ENCODE assay signal across 8 cellular contexts in genomic region chr10:43137971-43138756, GRCh38. TPM values are rescaled to one million over a fixed set of nuclear protein-coding genes. Genes with fewer than 3 reads are reported as not detected.
A peak's percentile ranks its signal among the peaks of the same experiment; 100 is the strongest.
DNase-seq lines count a peak whose midpoint lies in the region; ATAC-seq, FAIRE-seq and TF ChIP-seq lines count a peak whose summit lies in the region.

Gene CSGALNACT2 (plus strand): TSS chr10:43138445. CDS start chr10:43155150, 16,705 bp downstream.

- ATAC-seq in HG02759 (IDR thresholded peaks at IDR 0.05; ENCODE audit: unreplicated experiment) (peak; percentile 74), psoas muscle (peak; percentile 94 to 97 (median 95))

- H3K27ac ChIP-seq in right atrium auricular region (peak within 1 kb of the TSS; percentile 96 to 99), psoas muscle (peak within 1 kb of the TSS; percentile 83), urinary bladder (ENCODE audit: low read depth) (peak within 1 kb of the TSS; percentile 85)

- peak; percentile 94 for FAIRE-seq in GM12891 (lab: Jason Lieb, UNC)

- TF ChIP-seq POLR2A in GM12891 (IDR thresholded peaks at IDR 0.05; ENCODE audit: low read depth, low read length), result peak; percentile 53

- peak within 1 kb of the TSS; percentile 81 to 90 for H3K4me3 ChIP-seq in right atrium auricular region
- H3K4me3 ChIP-seq in psoas muscle, result peak within 1 kb of the TSS; percentile 73
- peak within 1 kb of the TSS; percentile 79 for H3K4me3 ChIP-seq in urinary bladder (ENCODE audit: low read depth, low read length)

- TF ChIP-seq CTCF in right atrium auricular region (IDR thresholded peaks at IDR 0.05) (no peak), psoas muscle (IDR thresholded peaks at IDR 0.05) (no peak)

- no peaks in the 10 kb centered on the region for H3K9me3 ChIP-seq in right atrium auricular region
- no peaks in the 10 kb centered on the region for H3K9me3 ChIP-seq in psoas muscle

- H3K27me3 ChIP-seq in right atrium auricular region (no peaks in the 10 kb centered on the region), psoas muscle (ENCODE audit: insufficient read depth in 3 of 3, low read length in 2 of 3) (no peaks in the 10 kb centered on the region)

- DNase-seq in GM12891 (ENCODE audit: insufficient read length, low spot score) (peak; percentile 84), NCI-H1417 (lab: John Stamatoyannopoulos, UW) (peak; percentile 83 to 88 (median 85)), T-helper 2 cell (peak; percentile 74 to 96 (median 81)), amygdala (lab: John Stamatoyannopoulos, UW) (peak in 52 of 56 donors; percentile 37 to 89 (median 71)), right atrium auricular region (ENCODE audit: low spot score) (peak; percentile 91), psoas muscle (peak; percentile 91 to 92)

- intact Hi-C loops in psoas muscle (cut with DNase I), result no loop called here

- 0 to 1% (median 0%) methylated on average over 80 to 95 of the region's 95 CpGs for WGBS in psoas muscle, 3 donors
- under 1% methylated on average over 95 of the region's 95 CpGs for WGBS in urinary bladder

- H3K36me3 ChIP-seq in right atrium auricular region (no peaks in the 10 kb centered on the region), psoas muscle (ENCODE audit: insufficient read depth in 1 of 2, low read depth in 1 of 2) (no peaks in the 10 kb centered on the region), urinary bladder (ENCODE audit: insufficient read depth) (no peaks in the 10 kb centered on the region)

- peaks cover 0 to 25% of the 10 kb centered on the region in 2 donors for H3K4me1 ChIP-seq in right atrium auricular region
- peaks cover 15% of the 10 kb centered on the region for H3K4me1 ChIP-seq in psoas muscle
- no peaks in the 10 kb centered on the region for H3K4me1 ChIP-seq in urinary bladder (ENCODE audit: insufficient read depth)

TF ChIP-seq in GM12891, 5 proteins besides CTCF, POLR2A, EP300 and RAD21:
- peak; percentile 56; the same call in 1 of the 2 replicates for TF ChIP-seq TAF1 (IDR thresholded peaks at IDR 0.05; ENCODE audit: low read depth, low read length)
- TF ChIP-seq SPI1 (IDR thresholded peaks at IDR 0.05; ENCODE audit: low read depth, low read length), result peak; percentile 16; the same call in 1 of the 2 replicates
- TF ChIP-seq POU2F2 (IDR thresholded peaks at IDR 0.05; ENCODE audit: low read depth, low read length), result no peak
- TF ChIP-seq POLR2AphosphoS5 (IDR thresholded peaks at IDR 0.05; ENCODE audit: low read depth, low read length), result no peak
- peak; percentile 21 for TF ChIP-seq PAX5 (IDR thresholded peaks at IDR 0.05; ENCODE audit: insufficient read depth, low read length, severe bottlenecking)

RNA-seq across cellular contexts. Expression of gene CSGALNACT2, which starts in this region (rescaled TPM):
- 4.2 TPM for polyA plus RNA-seq in GM12891 (2012; ENCODE audit: low read depth, missing spikeins)
- 10 to 100 TPM; 10.0 to 14.9 TPM for total RNA-seq in right atrium auricular region
- 10 to 100 TPM; 14.1 to 23.4 (median 18.2) TPM for total RNA-seq in psoas muscle
- polyA plus RNA-seq in psoas muscle, result 10 to 100 TPM; 10.2 to 33.1 (median 23.0) TPM
- total RNA-seq in urinary bladder, result 39.8 TPM
- polyA plus RNA-seq in urinary bladder, result 25.0 TPM

Comparison
In these comparisons a context has a peak if more than half of its experiments do, and no peak if none do; other contexts are left out.
1. Peak in every context shown above with its lines: DNase-seq, ATAC-seq, H3K4me3 ChIP-seq and H3K27ac ChIP-seq.